In the genomic region with DNA sequence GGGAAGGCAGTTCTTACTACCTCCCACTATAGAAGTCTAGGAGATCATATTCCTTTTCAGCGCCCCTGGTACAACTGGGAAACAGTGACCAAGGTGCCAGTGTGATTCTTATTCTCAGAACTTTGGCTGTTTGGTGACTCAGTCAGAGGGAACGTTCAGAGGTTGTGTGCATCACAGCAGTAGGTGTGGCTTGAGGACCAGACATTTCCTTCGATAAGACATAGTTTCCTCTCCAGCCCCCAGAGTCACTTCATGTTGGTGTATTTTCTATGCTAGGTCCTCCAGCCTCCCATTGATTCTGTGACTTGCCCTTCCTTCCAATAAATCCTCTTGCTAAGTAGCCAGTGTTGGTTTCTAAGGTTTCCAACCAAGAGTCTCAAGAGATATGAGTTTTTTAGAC, we compare ENCODE assay signal across 24 cellular contexts.
DNase-seq lines count a peak whose midpoint lies in the region; ATAC-seq, FAIRE-seq and TF ChIP-seq lines count a peak whose summit lies in the region.
"Had no signal": no experiment of that assay in that cellular context is flagged by ENCODE, and none has a peak within 500 bp of the region (broad histone marks: within the 10 kb centered on the region; RNA-seq: fewer than 3 reads in every experiment).

No MANE protein-coding gene starts in this region.

- no peak for FAIRE-seq in pancreas (lab: Jason Lieb, UNC)
- FAIRE-seq: D721Med, GM12878 had no signal

- peak overlapping the region; percentile 0 to 52 for H3K27ac ChIP-seq in ascending aorta
- no peak overlapping the region for H3K27ac ChIP-seq in aorta (ENCODE audit: low read depth in 1 of 2, low read length in 2 of 2)
- H3K27ac ChIP-seq in pancreas = no peak overlapping the region
- H3K27ac ChIP-seq: KMS-11, testis had no signal

- H3K4me1 ChIP-seq in ascending aorta (peaks cover 0 to 8% of the 10 kb centered on the region in 2 donors), mucosa of descending colon (ENCODE audit: low read depth) (no peaks in the 10 kb centered on the region), aorta (ENCODE audit: control insufficient read depth in 1 of 2, insufficient read depth in 2 of 2, low read length in 2 of 2) (no peaks in the 10 kb centered on the region), pancreas (no peaks in the 10 kb centered on the region)
- H3K4me1 ChIP-seq: testis had no signal

- H3K36me3 ChIP-seq in ascending aorta (no peaks in the 10 kb centered on the region), mucosa of descending colon (ENCODE audit: low read depth) (no peaks in the 10 kb centered on the region), aorta (ENCODE audit: control insufficient read depth in 1 of 2, insufficient read depth in 2 of 2, low read length in 1 of 2) (no peaks in the 10 kb centered on the region), pancreas (no peaks in the 10 kb centered on the region)

- 81 to 87% methylated on average over 3 of the region's 3 CpGs for WGBS in aorta, 2 donors
- 59 to 68% methylated on average over 3 of the region's 3 CpGs for WGBS in pancreas, 2 donors

- intact Hi-C loops in ascending aorta (cut with DNase I) (no loop called here), mucosa of descending colon (cut with DNase I, micrococcal nuclease) (no loop called here), aorta (cut with DNase I) (no loop called here), pancreas (cut with DNase I) (no loop called here)

- H3K4me3 ChIP-seq in ascending aorta = no peak overlapping the region
- no peak overlapping the region for H3K4me3 ChIP-seq in mucosa of descending colon
- H3K4me3 ChIP-seq in aorta (ENCODE audit: low read length in 2 of 2) = no peak overlapping the region
- H3K4me3 ChIP-seq in pancreas = no peak overlapping the region
- H3K4me3 ChIP-seq: GM12878, testis had no signal

- H3K27me3 ChIP-seq in ascending aorta (no peaks in the 10 kb centered on the region), aorta (ENCODE audit: control insufficient read depth in 1 of 2, insufficient read depth in 2 of 2, low read length in 1 of 2) (no peaks in the 10 kb centered on the region), pancreas (no peaks in the 10 kb centered on the region)
- H3K27me3 ChIP-seq: testis had no signal

- peaks cover 0 to 12% of the 10 kb centered on the region in 2 donors for H3K9me3 ChIP-seq in ascending aorta
- H3K9me3 ChIP-seq in mucosa of descending colon = peaks cover 4% of the 10 kb centered on the region
- no peaks in the 10 kb centered on the region for H3K9me3 ChIP-seq in aorta (ENCODE audit: control insufficient read depth, low read length)
- no peaks in the 10 kb centered on the region for H3K9me3 ChIP-seq in pancreas
- H3K9me3 ChIP-seq: testis had no signal

- DNase-seq in Daoy (ENCODE audit: low read depth) (peak; percentile 43), KBM-7 (peak; percentile 3), ascending aorta (ENCODE audit: low spot score in 2 of 2) (no peak), mucosa of descending colon (no peak), AG08396 (ENCODE audit: low spot score) (no peak), aorta (no peak), pancreas (no peak)
- no peak for DNase-seq in activated CD8-positive, alpha-beta memory T cell treated with anti-CD3 and anti-CD28 coated beads, Interleukin-2, amount 50 U/mL, for 48 hours
- DNase-seq: activated CD4-positive, alpha-beta memory T cell treated with anti-CD3 and anti-CD28 coated beads, Interleukin-2, amount 10 ng/mL, durations not matched to agents 7 days and 5 days; activated effector memory CD4-positive, alpha-beta T cell treated with anti-CD3 and anti-CD28 coated beads, Interleukin-2, amount 50 U/mL, for 16 hours; activated T-cell treated with anti-CD3 and anti-CD28 coated beads for 4 hours; CD4-positive, CD25-positive, alpha-beta regulatory T cell; glutamatergic neuron; mammary epithelial cell; NCI-H1436; NCI-H524; posterior cingulate gyrus; stimulated activated CD4-positive, alpha-beta T cell treated with anti-CD3 and anti-CD28 coated beads, Interleukin-15, amount 100 ng/mL, for 24 hours; stimulated activated naive CD4-positive, alpha-beta T cell treated with Interleukin-2 at 50 U/mL for 16 hours; testis had no signal

- ATAC-seq in mucosa of descending colon (peak; percentile 46), aorta (ENCODE audit: low FRiP score) (no peak), pancreas (no peak)
- ATAC-seq: GM12878, sciatic nerve had no signal

- in situ Hi-C loops in KBM-7 (cut with MboI; ENCODE audit: low pct_unique_long_range_greater_than_20kb, low sequenced_read_pairs) = no loop called here

- no peak for TF ChIP-seq CTCF in ascending aorta (IDR thresholded peaks at IDR 0.05)
- no peak for TF ChIP-seq CTCF in mucosa of descending colon (IDR thresholded peaks at IDR 0.05)
- no peak for TF ChIP-seq CTCF in pancreas (IDR thresholded peaks at IDR 0.05)

Comparison
In these comparisons a context has a peak if more than half of its experiments do, and no peak if none do; other contexts are left out.
1. DNase-seq: peak in Daoy (single experiment) and KBM-7 (single experiment); none in ascending aorta (0 of 2), mucosa of descending colon (0 of 3), AG08396 (single experiment), aorta (0 of 2), pancreas (0 of 6) and activated CD8-positive, alpha-beta memory T cell treated with anti-CD3 and anti-CD28 coated beads, Interleukin-2, amount 50 U/mL, for 48 hours (single experiment).
2. H3K27ac ChIP-seq: peak in ascending aorta (2 of 2); none in aorta (0 of 2) and pancreas (0 of 4).